ENCODE assay signal across 1 cellular context in genomic region chr9:34140853-34141252, GRCh38.
TF ChIP-seq lines count a peak whose summit lies in the region.

No MANE protein-coding gene starts in this region.

TF ChIP-seq in HepG2, 621 proteins besides CTCF, POLR2A, EP300 and RAD21:
- TF ChIP-seq CEBPG (CRISPR knock-in tag; IDR thresholded peaks at IDR 0.05) (0 out of 2 replicates have a peak, but pooled peaks have one; percentile 16), CEBPB (IDR thresholded peaks at IDR 0.05; ENCODE audit: borderline replicate concordance, low read depth, low read length) (peak; percentile 60; the same call in 1 of the 2 replicates), GATAD2A (CRISPR knock-in tag; IDR thresholded peaks at IDR 0.05) (peak; percentile 29; the same call in 1 of the 2 replicates), KAT7 (CRISPR knock-in tag; IDR thresholded peaks at IDR 0.05; ENCODE audit: borderline replicate concordance) (no peak), SRSF1 (optimal IDR thresholded peaks at IDR 0.05; ENCODE audit: low read depth, low read length) (no peak)
